14 cellular contexts compared by ENCODE assay signal in the genomic region with DNA sequence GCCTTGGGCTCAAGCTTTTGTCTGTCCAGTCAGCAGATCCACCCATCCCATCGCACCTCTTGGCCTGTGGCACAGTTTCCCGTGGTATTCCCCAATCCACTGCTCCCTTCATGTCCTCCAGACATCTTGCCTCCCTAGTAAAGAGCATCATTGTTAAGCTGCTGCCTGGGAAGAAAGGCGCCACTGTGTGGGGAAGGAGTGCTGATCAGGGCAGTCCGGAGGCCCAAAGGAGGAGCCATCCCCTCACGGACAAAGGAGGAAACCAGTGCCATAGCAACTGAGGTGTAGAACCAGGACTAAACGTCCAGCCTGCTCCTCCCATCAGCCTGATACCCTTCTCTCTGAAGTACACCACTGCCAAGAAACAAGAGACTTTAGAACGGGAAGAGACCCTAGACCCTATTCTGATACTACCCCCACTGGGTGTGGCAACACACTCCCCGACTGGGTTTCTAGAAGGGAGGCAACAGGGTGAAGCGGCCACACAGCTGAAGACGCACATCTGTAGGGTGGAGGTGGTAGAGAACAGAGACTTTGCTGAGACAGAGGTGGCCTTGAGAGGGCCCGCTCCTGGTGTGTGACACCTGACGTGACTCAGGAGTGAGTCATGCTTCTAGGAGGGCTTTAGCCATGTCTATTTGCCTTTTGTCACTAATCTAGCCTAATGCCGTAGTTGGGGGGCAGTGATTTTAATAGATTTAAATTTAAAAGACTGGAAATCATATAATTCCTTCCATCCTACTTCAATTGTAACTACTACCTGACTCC.
A peak's percentile ranks its signal among the peaks of the same experiment; 100 is the strongest.
DNase-seq lines count a peak whose midpoint lies in the region; ATAC-seq lines count a peak whose summit lies in the region.
"Had no signal": no experiment of that assay in that cellular context is flagged by ENCODE, and none has a peak within 500 bp of the region (broad histone marks: within the 10 kb centered on the region; RNA-seq: fewer than 3 reads in every experiment).

No MANE protein-coding gene starts in this region.

- no peaks in the 10 kb centered on the region for H3K27me3 Mint-ChIP-seq in activated naive CD4-positive, alpha-beta T cell treated with anti-CD3 and anti-CD28 coated beads for 36 hours (ENCODE audit: low read depth)
- no peaks in the 10 kb centered on the region for H3K27me3 Mint-ChIP-seq in activated T-cell treated with anti-CD3 and anti-CD28 coated beads, Interleukin-2, amount 50 U/mL, for 4 hours (ENCODE audit: low read depth)

- no peaks in the 10 kb centered on the region for H3K36me3 Mint-ChIP-seq in activated naive CD4-positive, alpha-beta T cell treated with anti-CD3 and anti-CD28 coated beads for 36 hours (ENCODE audit: low read depth)
- H3K36me3 Mint-ChIP-seq in stimulated activated effector memory CD8-positive, alpha-beta T cell treated with anti-CD3 and anti-CD28 coated beads, Interleukin-12 subunit alpha, Interleukin-12 subunit beta, amount 100 ng/mL, for 72 hours, result no peaks in the 10 kb centered on the region
- no peaks in the 10 kb centered on the region for H3K36me3 Mint-ChIP-seq in activated T-cell treated with anti-CD3 and anti-CD28 coated beads, Interleukin-2, amount 50 U/mL, for 4 hours (ENCODE audit: insufficient read depth)

- ATAC-seq in stimulated activated effector memory CD8-positive, alpha-beta T cell treated with anti-CD3 and anti-CD28 coated beads, Interleukin-12 subunit alpha, Interleukin-12 subunit beta, amount 100 ng/mL, for 72 hours, result peak; percentile 70
- no peak for ATAC-seq in activated T-cell treated with anti-CD3 and anti-CD28 coated beads, Interleukin-2, amount 50 U/mL, for 4 hours
- ATAC-seq in HG03342 (IDR thresholded peaks at IDR 0.05; ENCODE audit: unreplicated experiment), result no peak

- peak; percentile 15 for DNase-seq in activated naive CD4-positive, alpha-beta T cell treated with anti-CD3 and anti-CD28 coated beads for 36 hours
- DNase-seq in activated naive CD4-positive, alpha-beta T cell treated with anti-CD3 and anti-CD28 coated beads, Interleukin-2, amount 50 U/mL, for 16 hours, result no peak
- DNase-seq in amygdala (lab: John Stamatoyannopoulos, UW), result peak in 45 of 56 donors; percentile 17 to 78 (median 43)
- DNase-seq in hypothalamus (lab: John Stamatoyannopoulos, UW), result peak in 33 of 51 donors; percentile 14 to 75 (median 48)
- DNase-seq in stimulated activated effector memory CD8-positive, alpha-beta T cell treated with anti-CD3 and anti-CD28 coated beads, Interleukin-12 subunit alpha, Interleukin-12 subunit beta, amount 100 ng/mL, for 72 hours (ENCODE audit: low spot score in 2 of 2), result no peak
- no peak for DNase-seq in NCI-H2029 (lab: John Stamatoyannopoulos, UW)
- no peak for DNase-seq in activated T-cell treated with anti-CD3 and anti-CD28 coated beads, Interleukin-2, amount 50 U/mL, for 4 hours
- DNase-seq: activated CD4-positive, alpha-beta T cell treated with anti-CD3 and anti-CD28 coated beads, Interleukin-2, amount 10 ng/mL, durations not matched to agents 7 days and 5 days; activated naive CD4-positive, alpha-beta T cell; cortex of kidney; HCEC 1CT; NCI-H1694 treated with DMSO at 0.1 percent for 48 hours; stimulated activated CD8-positive, alpha-beta memory T cell treated with anti-CD3 and anti-CD28 coated beads, Interleukin-4, amount 100 ng/mL, for 48 hours had no signal

- H3K27ac Mint-ChIP-seq in activated naive CD4-positive, alpha-beta T cell treated with anti-CD3 and anti-CD28 coated beads for 36 hours, result no peak overlapping the region
- H3K27ac Mint-ChIP-seq in stimulated activated effector memory CD8-positive, alpha-beta T cell treated with anti-CD3 and anti-CD28 coated beads, Interleukin-12 subunit alpha, Interleukin-12 subunit beta, amount 100 ng/mL, for 72 hours, result no peak overlapping the region
- H3K27ac Mint-ChIP-seq: activated CD4-positive, alpha-beta T cell treated with anti-CD3 and anti-CD28 coated beads, Interleukin-2, amount 10 ng/mL, durations not matched to agents 7 days and 5 days had no signal

- intact Hi-C loops in activated naive CD4-positive, alpha-beta T cell treated with anti-CD3 and anti-CD28 coated beads for 36 hours (cut with micrococcal nuclease), result no loop called here

- CTCF ChIA-PET in activated naive CD4-positive, alpha-beta T cell treated with anti-CD3 and anti-CD28 coated beads for 36 hours (lab: Charles Lee), result interaction anchor here (0.6 kb wide), 1 partner anchor 530 kb away, joined by 3 read pairs; no protein-coding TSS in a partner anchor

- peaks cover 11% of the 10 kb centered on the region for H3K4me1 Mint-ChIP-seq in activated naive CD4-positive, alpha-beta T cell treated with anti-CD3 and anti-CD28 coated beads for 36 hours (ENCODE audit: low read depth)
- peaks cover 14% of the 10 kb centered on the region for H3K4me1 Mint-ChIP-seq in stimulated activated effector memory CD8-positive, alpha-beta T cell treated with anti-CD3 and anti-CD28 coated beads, Interleukin-12 subunit alpha, Interleukin-12 subunit beta, amount 100 ng/mL, for 72 hours
- peaks cover 8% of the 10 kb centered on the region for H3K4me1 Mint-ChIP-seq in activated T-cell treated with anti-CD3 and anti-CD28 coated beads, Interleukin-2, amount 50 U/mL, for 4 hours (ENCODE audit: low read depth)

- H3K4me3 Mint-ChIP-seq in activated naive CD4-positive, alpha-beta T cell treated with anti-CD3 and anti-CD28 coated beads for 36 hours, result no peak overlapping the region
- no peak overlapping the region for H3K4me3 Mint-ChIP-seq in stimulated activated effector memory CD8-positive, alpha-beta T cell treated with anti-CD3 and anti-CD28 coated beads, Interleukin-12 subunit alpha, Interleukin-12 subunit beta, amount 100 ng/mL, for 72 hours
- no peak overlapping the region for H3K4me3 Mint-ChIP-seq in activated T-cell treated with anti-CD3 and anti-CD28 coated beads, Interleukin-2, amount 50 U/mL, for 4 hours
- H3K4me3 Mint-ChIP-seq: activated CD4-positive, alpha-beta T cell treated with anti-CD3 and anti-CD28 coated beads, Interleukin-2, amount 10 ng/mL, durations not matched to agents 7 days and 5 days had no signal

- H3K9me3 Mint-ChIP-seq in activated naive CD4-positive, alpha-beta T cell treated with anti-CD3 and anti-CD28 coated beads for 36 hours, result no peaks in the 10 kb centered on the region
- no peaks in the 10 kb centered on the region for H3K9me3 Mint-ChIP-seq in stimulated activated effector memory CD8-positive, alpha-beta T cell treated with anti-CD3 and anti-CD28 coated beads, Interleukin-12 subunit alpha, Interleukin-12 subunit beta, amount 100 ng/mL, for 72 hours
- no peaks in the 10 kb centered on the region for H3K9me3 Mint-ChIP-seq in activated T-cell treated with anti-CD3 and anti-CD28 coated beads, Interleukin-2, amount 50 U/mL, for 4 hours
- H3K9me3 Mint-ChIP-seq: activated CD4-positive, alpha-beta T cell treated with anti-CD3 and anti-CD28 coated beads, Interleukin-2, amount 10 ng/mL, durations not matched to agents 7 days and 5 days had no signal

Comparison
In these comparisons a context has a peak if more than half of its experiments do, and no peak if none do; other contexts are left out.
1. DNase-seq: peak in activated naive CD4-positive, alpha-beta T cell treated with anti-CD3 and anti-CD28 coated beads for 36 hours (single experiment), amygdala (45 of 56) and hypothalamus (33 of 51); none in activated naive CD4-positive, alpha-beta T cell treated with anti-CD3 and anti-CD28 coated beads, Interleukin-2, amount 50 U/mL, for 16 hours (single experiment), stimulated activated effector memory CD8-positive, alpha-beta T cell treated with anti-CD3 and anti-CD28 coated beads, Interleukin-12 subunit alpha, Interleukin-12 subunit beta, amount 100 ng/mL, for 72 hours (0 of 2), NCI-H2029 (single experiment) and activated T-cell treated with anti-CD3 and anti-CD28 coated beads, Interleukin-2, amount 50 U/mL, for 4 hours (single experiment).